ENCODE assay signal across 8 cellular contexts in genomic region chr11:131688056-131688693, GRCh38.
DNase-seq lines count a peak whose midpoint lies in the region; ATAC-seq, FAIRE-seq and TF ChIP-seq lines count a peak whose summit lies in the region.

No MANE protein-coding gene starts in this region.

- ATAC-seq in HG02588 (IDR thresholded peaks at IDR 0.05; ENCODE audit: unreplicated experiment) (peak; percentile 66), K562 (peak; percentile 91)
- peak; percentile 32 for ATAC-seq in stimulated activated memory B cell treated with anti-CD40 and anti-IgM and Interleukin-4, amounts not matched to agents 10 μg/mL and 1 μg/mL and 100 μg/mL, for 72 hours
- no peak for ATAC-seq in CD4-positive, alpha-beta T cell (ENCODE audit: poor library complexity)

- peak; percentile 81 for TF ChIP-seq CTCF in GM10266 (IDR thresholded peaks at IDR 0.05; ENCODE audit: control insufficient read depth, insufficient read depth, low read depth, missing control alignments)
- peak; percentile 61 to 80 (median 78) for TF ChIP-seq CTCF in K562 (IDR thresholded peaks at IDR 0.05 in 2 of 3, conservative IDR thresholded peaks at IDR 0.05 in 1 of 3; ENCODE audit: insufficient read depth in 2 of 3, low read depth in 1 of 3, low read length in 3 of 3)
- peak; percentile 75 for TF ChIP-seq CTCF in kidney epithelial cell (IDR thresholded peaks at IDR 0.05; ENCODE audit: insufficient read depth, low read length, poor library complexity, severe bottlenecking)
- TF ChIP-seq CTCF in CD4-positive, alpha-beta T cell (IDR thresholded peaks at IDR 0.05), result no peak

- H3K9me3 Mint-ChIP-seq in stimulated activated memory B cell treated with anti-CD40 and anti-IgM and Interleukin-4, amounts not matched to agents 10 μg/mL and 1 μg/mL and 100 μg/mL, for 72 hours, result peaks cover 8% of the 10 kb centered on the region
- no peaks in the 10 kb centered on the region for H3K9me3 Mint-ChIP-seq in CD4-positive, alpha-beta T cell

- DNase-seq in ACHN (peak; percentile 23), GM10266 (ENCODE audit: extremely low spot score) (peak; percentile 85), NCI-H2196 treated with DMSO at 0.1 percent for 48 hours (lab: John Stamatoyannopoulos, UW; ENCODE audit: unreplicated experiment) (peak; percentile 9), K562 (ENCODE audit: extremely low read depth in 1 of 4, low spot score in 3 of 4) (peak; percentile 65 to 88 (median 84)), kidney epithelial cell (ENCODE audit: low read depth) (no peak)
- no peak for DNase-seq in CD4-positive, alpha-beta T cell

- 2% methylated on average over 32 of the region's 34 CpGs for WGBS in K562 (ENCODE audit: insufficient coverage, low coverage, missing lambda C conversion rate)

- H3K4me3 ChIP-seq in K562 (no peak overlapping the region), kidney epithelial cell (ENCODE audit: low read depth, low read length) (peak overlapping the region; percentile 6)

- no peaks in the 10 kb centered on the region for H3K4me1 Mint-ChIP-seq in stimulated activated memory B cell treated with anti-CD40 and anti-IgM and Interleukin-4, amounts not matched to agents 10 μg/mL and 1 μg/mL and 100 μg/mL, for 72 hours
- no peaks in the 10 kb centered on the region for H3K4me1 Mint-ChIP-seq in CD4-positive, alpha-beta T cell (ENCODE audit: low read depth)

- no peaks in the 10 kb centered on the region for H3K36me3 Mint-ChIP-seq in stimulated activated memory B cell treated with anti-CD40 and anti-IgM and Interleukin-4, amounts not matched to agents 10 μg/mL and 1 μg/mL and 100 μg/mL, for 72 hours
- H3K36me3 Mint-ChIP-seq in CD4-positive, alpha-beta T cell (ENCODE audit: low read depth), result no peaks in the 10 kb centered on the region

- peak in 1 of 2 experiments; percentile 56; a peak in 3 of 4 replicates for TF ChIP-seq RAD21 in K562 (CRISPR knock-in tag; conservative IDR thresholded peaks at IDR 0.05 in 1 of 2, IDR thresholded peaks at IDR 0.05 in 1 of 2)

- H3K27ac ChIP-seq in K562 (ENCODE audit: extremely low read depth, low read depth, low read length), result no peak overlapping the region
- no peak overlapping the region for H3K27ac ChIP-seq in CD4-positive, alpha-beta T cell (ENCODE audit: low read depth, low read length)

- in situ Hi-C loops in ACHN (cut with HindIII; ENCODE audit: low pct_ligation_motif_present, low pct_unique_long_range_greater_than_20kb, low sequenced_read_pairs), result no loop called here
- in situ Hi-C loops in K562 (cut with MboI), result no loop called here

- H3K9ac ChIP-seq in K562 (ENCODE audit: insufficient read depth in 1 of 2, low read depth in 2 of 2, low read length in 2 of 2), result no peak overlapping the region

- TF ChIP-seq EP300 in K562 (IDR thresholded peaks at IDR 0.05; ENCODE audit: low read length), result no peak

- H3K27me3 Mint-ChIP-seq in stimulated activated memory B cell treated with anti-CD40 and anti-IgM and Interleukin-4, amounts not matched to agents 10 μg/mL and 1 μg/mL and 100 μg/mL, for 72 hours, result peaks cover 33% of the 10 kb centered on the region
- H3K27me3 Mint-ChIP-seq in CD4-positive, alpha-beta T cell, result peaks cover 36% of the 10 kb centered on the region

- H3K4me2 ChIP-seq in K562 (ENCODE audit: insufficient read depth, low read length), result no peak overlapping the region

- FAIRE-seq in K562 (lab: Jason Lieb, UNC), result no peak

- no peak overlapping the region for H2AFZ ChIP-seq in K562 (ENCODE audit: low read depth, low read length)

- H3K79me2 ChIP-seq in K562 (ENCODE audit: control insufficient read depth, insufficient read depth, low read length), result no peaks in the 10 kb centered on the region

- H3K9me3 ChIP-seq in K562 (replicated peaks; ENCODE audit: control insufficient read depth, insufficient read depth, low read depth, low read length), result no peaks in the 10 kb centered on the region
- H3K9me3 ChIP-seq in CD4-positive, alpha-beta T cell (ENCODE audit: control insufficient read depth, low read length), result no peaks in the 10 kb centered on the region

- POLR2A ChIA-PET in K562 (lab: Yijun Ruan, JAX), result no interaction called here
- POLR2A ChIA-PET in CD4-positive, alpha-beta T cell (lab: Charles Lee), result no interaction called here

- intact Hi-C loops in K562 (cut with micrococcal nuclease), result no loop called here
- intact Hi-C loops in CD4-positive, alpha-beta T cell (cut with DNase I, micrococcal nuclease), result no loop called here

- H3K27me3 ChIP-seq in K562 (ENCODE audit: control insufficient read depth in 2 of 2, insufficient read depth in 2 of 2, low read length in 2 of 2) (peaks cover 0 to 11% of the 10 kb centered on the region in 2 experiments; a peak in 3 of 5 replicates), kidney epithelial cell (ENCODE audit: control insufficient read depth, insufficient read depth, low read length) (peaks cover 20% of the 10 kb centered on the region)
- no peaks in the 10 kb centered on the region for H3K27me3 ChIP-seq in CD4-positive, alpha-beta T cell (ENCODE audit: control insufficient read depth, insufficient read depth, low read length)

- H3K4me3 Mint-ChIP-seq in stimulated activated memory B cell treated with anti-CD40 and anti-IgM and Interleukin-4, amounts not matched to agents 10 μg/mL and 1 μg/mL and 100 μg/mL, for 72 hours, result no peak overlapping the region
- H3K4me3 Mint-ChIP-seq in CD4-positive, alpha-beta T cell, result no peak overlapping the region

- peaks cover 0 to 16% of the 10 kb centered on the region in 2 experiments; a peak in 2 of 5 replicates for H3K4me1 ChIP-seq in K562 (replicated peaks in 1 of 2; ENCODE audit: control insufficient read depth in 2 of 2, insufficient read depth in 2 of 2, low read length in 2 of 2)

- no peak overlapping the region for H3K27ac Mint-ChIP-seq in stimulated activated memory B cell treated with anti-CD40 and anti-IgM and Interleukin-4, amounts not matched to agents 10 μg/mL and 1 μg/mL and 100 μg/mL, for 72 hours
- H3K27ac Mint-ChIP-seq in CD4-positive, alpha-beta T cell, result no peak overlapping the region

- no peaks in the 10 kb centered on the region for H4K20me1 ChIP-seq in K562 (replicated peaks; ENCODE audit: control insufficient read depth, insufficient read depth, low read length)

- no TSS peak for BruUV-seq in K562 (replicated peaks; lab: Mats Ljungman, UMichigan)

- CTCF ChIA-PET in K562 (lab: Yijun Ruan, JAX; ENCODE audit: low intra/inter-chr PET ratio), result no interaction called here
- CTCF ChIA-PET in CD4-positive, alpha-beta T cell (lab: Charles Lee), result no interaction called here

- TF ChIP-seq POLR2A in K562 (conservative IDR thresholded peaks at IDR 0.05), result no peak

- H3K36me3 ChIP-seq in K562 (ENCODE audit: control insufficient read depth, insufficient read depth, low read length) (no peaks in the 10 kb centered on the region), kidney epithelial cell (ENCODE audit: control insufficient read depth, insufficient read depth, low read length) (no peaks in the 10 kb centered on the region)

- no peaks in the 10 kb centered on the region for H3K9me1 ChIP-seq in K562 (ENCODE audit: control insufficient read depth, insufficient read depth, low read length)

TF ChIP-seq in K562, 482 proteins besides CTCF, POLR2A, EP300 and RAD21:
- TF ChIP-seq ZFP36 (IDR thresholded peaks at IDR 0.05; ENCODE audit: low read depth, low read length, partially characterized antibody) (peak; percentile 18), L3MBTL2 (IDR thresholded peaks at IDR 0.05) (no peak), MTF1 (CRISPR knock-in tag; IDR thresholded peaks at IDR 0.05; ENCODE audit: borderline replicate concordance) (no peak), KLF16 (IDR thresholded peaks at IDR 0.05) (0 out of 2 replicates have a peak, but pooled peaks have one; percentile 11), CREBBP (IDR thresholded peaks at IDR 0.05; ENCODE audit: low read depth, low read length) (no peak), ZBTB7A (IDR thresholded peaks at IDR 0.05; ENCODE audit: borderline replicate concordance, control insufficient read depth, low read depth, low read length) (no peak), EGR1 (conservative IDR thresholded peaks at IDR 0.05) (peak; percentile 31; the same call in 1 of the 2 replicates), SMC3 (conservative IDR thresholded peaks at IDR 0.05; ENCODE audit: insufficient read depth, low read depth, low read length) (peak; percentile 64; the same call in 1 of the 2 replicates), RB1 (IDR thresholded peaks at IDR 0.05; ENCODE audit: low read depth) (peak; percentile 56; the same call in 1 of the 2 replicates), TSC22D4 (tag; IDR thresholded peaks at IDR 0.05) (no peak), NFATC3 (IDR thresholded peaks at IDR 0.05) (no peak), ATF4 (CRISPR knock-in tag; IDR thresholded peaks at IDR 0.05) (no peak), PURB (CRISPR knock-in tag; IDR thresholded peaks at IDR 0.05; ENCODE audit: low read depth) (no peak)

Comparison
In these comparisons a context has a peak if more than half of its experiments do, and no peak if none do; other contexts are left out.
1. DNase-seq: peak in ACHN (single experiment), GM10266 (single experiment), NCI-H2196 treated with DMSO at 0.1 percent for 48 hours (single experiment) and K562 (4 of 4); none in kidney epithelial cell (single experiment) and CD4-positive, alpha-beta T cell (0 of 10).